Comparison of ENCODE assay signal across 1 cellular context in genomic region chr2:136997550-136997949, GRCh38.
TF ChIP-seq lines count a peak whose summit lies in the region.

No MANE protein-coding gene starts in this region.

TF ChIP-seq in GM23338, 12 proteins besides CTCF, POLR2A, EP300 and RAD21 (continued from another document):
- no peak for TF ChIP-seq ZNF462 (CRISPR knock-in tag; IDR thresholded peaks at IDR 0.05)
- TF ChIP-seq REST (IDR thresholded peaks at IDR 0.05; ENCODE audit: unreplicated experiment): no peak
- TF ChIP-seq JUNB (IDR thresholded peaks at IDR 0.05; ENCODE audit: unreplicated experiment): no peak
- TF ChIP-seq ETS1 (IDR thresholded peaks at IDR 0.05): no peak
- no peak for TF ChIP-seq CREB1 (CRISPR knock-in tag; IDR thresholded peaks at IDR 0.05; ENCODE audit: low read depth)
- no peak for TF ChIP-seq NANOG (IDR thresholded peaks at IDR 0.05; ENCODE audit: borderline replicate concordance)
- no peak for TF ChIP-seq EZH2 (IDR thresholded peaks at IDR 0.05; ENCODE audit: low read depth, unreplicated experiment)
- TF ChIP-seq ZNF331 (CRISPR knock-in tag; IDR thresholded peaks at IDR 0.05; ENCODE audit: low read depth): no peak
- no peak for TF ChIP-seq STAT1 (IDR thresholded peaks at IDR 0.05; ENCODE audit: unreplicated experiment)
- TF ChIP-seq POLR2AphosphoS5 (IDR thresholded peaks at IDR 0.05; ENCODE audit: low read depth): no peak
